In genomic region chr7:134313543-134313942, GRCh38 we compare ENCODE assay signal across 26 cellular contexts.
"Had no signal": no experiment of that assay in that cellular context is flagged by ENCODE, and none has a peak within 500 bp of the region (broad histone marks: within the 10 kb centered on the region; RNA-seq: fewer than 3 reads in every experiment).

No MANE protein-coding gene starts in this region.

- H3K4me1 ChIP-seq: testis had no signal

- H3K36me3 ChIP-seq: left lung, neural progenitor cell, right atrium auricular region, vagina had no signal

- H3K27ac ChIP-seq: esophagus squamous epithelium, left lung, neural progenitor cell, parathyroid adenoma, right atrium auricular region, testis, tibial artery, vagina had no signal

- FAIRE-seq: endometrium, keratinocyte had no signal

- H3K4me2 ChIP-seq: neural progenitor cell had no signal

- DNase-seq: cortex of kidney; effector memory CD8-positive, alpha-beta T cell; erythroblast; esophagus squamous epithelium; foreskin melanocyte; glutamatergic neuron; left lung; mesenchymal stem cell; naive B cell; stimulated activated CD4-positive, alpha-beta T cell treated with anti-CD3 and anti-CD28 coated beads, Interleukin-2, amount 100 ng/mL, for 24 hours; stimulated activated CD4-positive, alpha-beta T cell treated with anti-CD3 and anti-CD28 coated beads, Interleukin-4, amount 100 ng/mL, for 24 hours; stimulated activated naive CD4-positive, alpha-beta T cell treated with Interleukin-2 at 50 U/mL for 16 hours; testis; tibial artery had no signal

- H3K27me3 Mint-ChIP-seq: effector memory CD8-positive, alpha-beta T cell; naive B cell; progenitor cell of endocrine pancreas had no signal

- H3K9me3 ChIP-seq: esophagus squamous epithelium, left lung, mucosa of descending colon, right atrium auricular region, testis, tibial artery, vagina had no signal

- H2AFZ ChIP-seq: neural progenitor cell, parathyroid adenoma had no signal

- H3K27ac Mint-ChIP-seq: effector memory CD8-positive, alpha-beta T cell; mesothelial cell of epicardium; neural progenitor cell; progenitor cell of endocrine pancreas; stimulated activated effector memory CD8-positive, alpha-beta T cell treated with anti-CD3 and anti-CD28 coated beads, Interleukin-12 subunit alpha, Interleukin-12 subunit beta, amount 100 ng/mL, for 72 hours had no signal

- ATAC-seq: effector memory CD8-positive, alpha-beta T cell; left lung; mucosa of descending colon; sciatic nerve; stimulated activated effector memory CD8-positive, alpha-beta T cell treated with anti-CD3 and anti-CD28 coated beads, Interleukin-12 subunit alpha, Interleukin-12 subunit beta, amount 100 ng/mL, for 72 hours had no signal

- H3K27me3 ChIP-seq: esophagus squamous epithelium, left lung, right atrium auricular region, testis, tibial artery, vagina had no signal

- H3K4me3 Mint-ChIP-seq: effector memory CD8-positive, alpha-beta T cell; mesothelial cell of epicardium; neural progenitor cell; stimulated activated effector memory CD8-positive, alpha-beta T cell treated with anti-CD3 and anti-CD28 coated beads, Interleukin-12 subunit alpha, Interleukin-12 subunit beta, amount 100 ng/mL, for 72 hours had no signal

- H3K4me3 ChIP-seq: esophagus squamous epithelium, left lung, mucosa of descending colon, neural progenitor cell, right atrium auricular region, testis, tibial artery, vagina had no signal

- H3K9me3 Mint-ChIP-seq: effector memory CD8-positive, alpha-beta T cell; mesothelial cell of epicardium; naive B cell; nephron; neural progenitor cell; stimulated activated effector memory CD8-positive, alpha-beta T cell treated with anti-CD3 and anti-CD28 coated beads, Interleukin-12 subunit alpha, Interleukin-12 subunit beta, amount 100 ng/mL, for 72 hours had no signal
